In genomic region chr6:3771407-3772011, GRCh38 we compare ENCODE assay signal across 1 cellular context.
TF ChIP-seq lines count a peak whose summit lies in the region.

No MANE protein-coding gene starts in this region.

TF ChIP-seq in HepG2, 621 proteins besides CTCF, POLR2A, EP300 and RAD21:
- no peak for TF ChIP-seq RBAK (CRISPR knock-in tag; IDR thresholded peaks at IDR 0.05)
- no peak for TF ChIP-seq SMC3 (IDR thresholded peaks at IDR 0.05; ENCODE audit: low read length)
- no peak for TF ChIP-seq TEAD3 (CRISPR knock-in tag; optimal IDR thresholded peaks at IDR 0.05; ENCODE audit: borderline replicate concordance)
- TF ChIP-seq, protein P1, sequence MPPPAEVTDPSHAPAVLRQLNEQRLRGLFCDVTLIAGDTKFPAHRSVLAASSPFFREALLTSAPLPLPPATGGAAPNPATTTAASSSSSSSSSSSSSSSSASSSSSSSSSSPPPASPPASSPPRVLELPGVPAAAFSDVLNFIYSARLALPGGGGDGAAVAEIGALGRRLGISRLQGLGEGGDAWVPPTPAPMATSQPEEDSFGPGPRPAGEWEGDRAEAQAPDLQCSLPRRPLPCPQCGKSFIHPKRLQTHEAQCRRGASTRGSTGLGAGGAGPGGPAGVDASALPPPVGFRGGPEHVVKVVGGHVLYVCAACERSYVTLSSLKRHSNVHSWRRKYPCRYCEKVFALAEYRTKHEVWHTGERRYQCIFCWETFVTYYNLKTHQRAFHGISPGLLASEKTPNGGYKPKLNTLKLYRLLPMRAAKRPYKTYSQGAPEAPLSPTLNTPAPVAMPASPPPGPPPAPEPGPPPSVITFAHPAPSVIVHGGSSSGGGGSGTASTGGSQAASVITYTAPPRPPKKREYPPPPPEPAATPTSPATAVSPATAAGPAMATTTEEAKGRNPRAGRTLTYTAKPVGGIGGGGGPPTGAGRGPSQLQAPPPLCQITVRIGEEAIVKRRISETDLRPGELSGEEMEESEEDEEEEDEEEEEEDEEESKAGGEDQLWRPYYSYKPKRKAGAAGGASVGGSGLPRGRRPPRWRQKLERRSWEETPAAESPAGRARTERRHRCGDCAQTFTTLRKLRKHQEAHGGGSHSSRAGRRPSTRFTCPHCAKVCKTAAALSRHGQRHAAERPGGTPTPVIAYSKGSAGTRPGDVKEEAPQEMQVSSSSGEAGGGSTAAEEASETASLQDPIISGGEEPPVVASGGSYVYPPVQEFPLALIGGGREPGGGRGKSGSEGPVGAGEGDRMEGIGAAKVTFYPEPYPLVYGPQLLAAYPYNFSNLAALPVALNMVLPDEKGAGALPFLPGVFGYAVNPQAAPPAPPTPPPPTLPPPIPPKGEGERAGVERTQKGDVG (CRISPR knock-in tag; IDR thresholded peaks at IDR 0.05; ENCODE audit: borderline replicate concordance) = no peak
- TF ChIP-seq KLF16 (CRISPR knock-in tag; IDR thresholded peaks at IDR 0.05) = no peak
- TF ChIP-seq ZNF280B (CRISPR knock-in tag; IDR thresholded peaks at IDR 0.05; ENCODE audit: borderline replicate concordance) = no peak
- no peak for TF ChIP-seq RFX5 (IDR thresholded peaks at IDR 0.05; ENCODE audit: low read depth, low read length)
- TF ChIP-seq HOXA5 (CRISPR knock-in tag; IDR thresholded peaks at IDR 0.05) = no peak
- no peak for TF ChIP-seq THAP9 (CRISPR knock-in tag; IDR thresholded peaks at IDR 0.05; ENCODE audit: borderline replicate concordance)
- no peak for TF ChIP-seq ZNF839 (CRISPR knock-in tag; IDR thresholded peaks at IDR 0.05; ENCODE audit: borderline replicate concordance)
- no peak for TF ChIP-seq CSRNP2 (CRISPR knock-in tag; conservative IDR thresholded peaks at IDR 0.05; ENCODE audit: low read depth)
- TF ChIP-seq ZNF234 (CRISPR knock-in tag; conservative IDR thresholded peaks at IDR 0.05) = no peak
- no peak for TF ChIP-seq ZSCAN20 (CRISPR knock-in tag; IDR thresholded peaks at IDR 0.05; ENCODE audit: borderline replicate concordance)
- TF ChIP-seq, protein P2, sequence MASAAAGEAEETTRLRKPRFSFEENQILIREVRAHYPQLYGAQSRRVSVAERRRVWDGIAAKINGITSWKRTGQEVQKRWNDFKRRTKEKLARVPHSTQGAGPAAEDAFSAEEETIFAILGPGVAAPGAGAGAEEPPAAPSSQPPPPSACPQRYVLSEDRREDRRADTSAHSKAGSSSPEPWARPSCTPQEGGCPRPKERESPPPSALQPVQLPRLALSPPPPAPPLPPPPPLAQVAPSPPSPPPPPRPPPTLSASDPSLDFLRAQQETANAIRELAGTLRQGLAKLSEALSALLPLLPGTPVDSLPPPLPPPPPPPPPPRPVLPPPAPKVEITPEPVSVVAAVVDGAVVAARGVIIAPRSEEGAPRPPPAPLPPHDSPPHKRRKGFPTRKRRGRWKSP (CRISPR knock-in tag; IDR thresholded peaks at IDR 0.05) = no peak
- TF ChIP-seq ZNF564 (CRISPR knock-in tag; IDR thresholded peaks at IDR 0.05) = no peak
- no peak for TF ChIP-seq ZNF441 (CRISPR knock-in tag; IDR thresholded peaks at IDR 0.05; ENCODE audit: borderline replicate concordance)
- TF ChIP-seq ZNF703 (CRISPR knock-in tag; IDR thresholded peaks at IDR 0.05; ENCODE audit: borderline replicate concordance) = no peak
- no peak for TF ChIP-seq SOX5 (CRISPR knock-in tag; IDR thresholded peaks at IDR 0.05; ENCODE audit: borderline replicate concordance)
- TF ChIP-seq KLF9 (CRISPR knock-in tag; IDR thresholded peaks at IDR 0.05; ENCODE audit: low read depth) = no peak
- no peak for TF ChIP-seq ARID5B (CRISPR knock-in tag; IDR thresholded peaks at IDR 0.05)
